ENCODE assay signal across 2 cellular contexts in genomic region chr2:108823286-108823685, GRCh38.
TF ChIP-seq lines count a peak whose summit lies in the region.

No MANE protein-coding gene starts in this region.

TF ChIP-seq in HepG2, 621 proteins besides CTCF, POLR2A, EP300 and RAD21 (continues in another document):
- no peak for TF ChIP-seq SYNCRIP (IDR thresholded peaks at IDR 0.05; ENCODE audit: insufficient read depth, low read depth, low read length)
- 0 out of 2 replicates have a peak, but pooled peaks have one; percentile 51 for TF ChIP-seq NR2F6 (IDR thresholded peaks at IDR 0.05)
- TF ChIP-seq NR2F6 (CRISPR knock-in tag; IDR thresholded peaks at IDR 0.05), result peak; percentile 53; the same call in 1 of the 2 replicates
- TF ChIP-seq CEBPB (IDR thresholded peaks at IDR 0.05; ENCODE audit: borderline replicate concordance, low read depth, low read length), result peak; percentile 67
- no peak for TF ChIP-seq ZBTB4 (CRISPR knock-in tag; IDR thresholded peaks at IDR 0.05; ENCODE audit: borderline replicate concordance)
- peak; percentile 51; the same call in 1 of the 2 replicates for TF ChIP-seq NR2F2 (IDR thresholded peaks at IDR 0.05; ENCODE audit: borderline replicate concordance, low read depth)
- TF ChIP-seq KDM4B (CRISPR knock-in tag; IDR thresholded peaks at IDR 0.05), result no peak
- no peak for TF ChIP-seq ZBTB37 (CRISPR knock-in tag; IDR thresholded peaks at IDR 0.05)
- TF ChIP-seq CEBPG (CRISPR knock-in tag; IDR thresholded peaks at IDR 0.05), result peak; percentile 68; the same call in 1 of the 2 replicates
- TF ChIP-seq FOXA3 (CRISPR knock-in tag; IDR thresholded peaks at IDR 0.05), result peak; percentile 74
- peak; percentile 63 for TF ChIP-seq GATAD2A (CRISPR knock-in tag; IDR thresholded peaks at IDR 0.05)
- TF ChIP-seq SIN3B (IDR thresholded peaks at IDR 0.05; ENCODE audit: low read length), result no peak
- TF ChIP-seq ARNTL (CRISPR knock-in tag; IDR thresholded peaks at IDR 0.05), result no peak
- no peak for TF ChIP-seq ZBTB7B (CRISPR knock-in tag; IDR thresholded peaks at IDR 0.05)
- 0 out of 2 replicates have a peak, but pooled peaks have one; percentile 44 for TF ChIP-seq SRF (IDR thresholded peaks at IDR 0.05; ENCODE audit: low read depth, low read length)
- no peak for TF ChIP-seq SCMH1 (CRISPR knock-in tag; IDR thresholded peaks at IDR 0.05; ENCODE audit: borderline replicate concordance)
- TF ChIP-seq HOMEZ (CRISPR knock-in tag; IDR thresholded peaks at IDR 0.05; ENCODE audit: low read depth), result peak; percentile 48; the same call in 1 of the 2 replicates
- TF ChIP-seq ZNF770 (CRISPR knock-in tag; IDR thresholded peaks at IDR 0.05), result no peak
- TF ChIP-seq NCOA1 (CRISPR knock-in tag; IDR thresholded peaks at IDR 0.05), result no peak
- TF ChIP-seq ZNF83 (CRISPR knock-in tag; IDR thresholded peaks at IDR 0.05; ENCODE audit: borderline replicate concordance), result no peak
- TF ChIP-seq ZNF180 (CRISPR knock-in tag; IDR thresholded peaks at IDR 0.05; ENCODE audit: borderline replicate concordance, low read depth), result no peak
- peak; percentile 70; the same call in 1 of the 2 replicates for TF ChIP-seq SOX13 (IDR thresholded peaks at IDR 0.05)
- peak in 1 of 2 experiments; percentile 99; a peak in 2 of 4 replicates for TF ChIP-seq SOX13 (CRISPR knock-in tag; conservative IDR thresholded peaks at IDR 0.05 in 1 of 2, IDR thresholded peaks at IDR 0.05 in 1 of 2)
- 0 out of 2 replicates have a peak, but pooled peaks have one; percentile 30 for TF ChIP-seq RXRB (CRISPR knock-in tag; IDR thresholded peaks at IDR 0.05; ENCODE audit: borderline replicate concordance)
- TF ChIP-seq ATF3 (CRISPR knock-in tag; IDR thresholded peaks at IDR 0.05), result no peak

TF ChIP-seq in SK-N-SH, 30 proteins besides CTCF, POLR2A, EP300 and RAD21:
- TF ChIP-seq TCF12 (IDR thresholded peaks at IDR 0.05) (no peak), SMC3 (IDR thresholded peaks at IDR 0.05; ENCODE audit: low read depth, low read length) (no peak), IRF3 (IDR thresholded peaks at IDR 0.05; ENCODE audit: low read depth, low read length) (no peak), REST (IDR thresholded peaks at IDR 0.05; ENCODE audit: low read depth, low read length) (no peak), MXI1 (IDR thresholded peaks at IDR 0.05; ENCODE audit: low read depth, low read length) (no peak), RFX5 (IDR thresholded peaks at IDR 0.05; ENCODE audit: low read length) (no peak), EZH2phosphoT487 (IDR thresholded peaks at IDR 0.05; ENCODE audit: borderline replicate concordance, low read depth) (no peak), MAX (IDR thresholded peaks at IDR 0.05; ENCODE audit: low read depth) (no peak), FOXM1 (IDR thresholded peaks at IDR 0.05; ENCODE audit: low read depth) (no peak), YY1 (IDR thresholded peaks at IDR 0.05; ENCODE audit: low read depth) (no peak), PBX3 (IDR thresholded peaks at IDR 0.05) (no peak), JUND (IDR thresholded peaks at IDR 0.05) (no peak), RCOR1 (IDR thresholded peaks at IDR 0.05; ENCODE audit: low read length) (no peak), ELF1 (IDR thresholded peaks at IDR 0.05) (no peak), GABPA (IDR thresholded peaks at IDR 0.05; ENCODE audit: low read depth) (no peak), FOSL2 (IDR thresholded peaks at IDR 0.05; ENCODE audit: borderline replicate concordance, low read depth) (no peak), RXRA (IDR thresholded peaks at IDR 0.05; ENCODE audit: borderline replicate concordance, low read depth) (no peak), TEAD4 (IDR thresholded peaks at IDR 0.05; ENCODE audit: borderline replicate concordance, insufficient read depth) (no peak), ZBTB33 (IDR thresholded peaks at IDR 0.05; ENCODE audit: borderline replicate concordance, low read depth) (no peak)
